8 cellular contexts compared by ENCODE assay signal in the genomic region with DNA sequence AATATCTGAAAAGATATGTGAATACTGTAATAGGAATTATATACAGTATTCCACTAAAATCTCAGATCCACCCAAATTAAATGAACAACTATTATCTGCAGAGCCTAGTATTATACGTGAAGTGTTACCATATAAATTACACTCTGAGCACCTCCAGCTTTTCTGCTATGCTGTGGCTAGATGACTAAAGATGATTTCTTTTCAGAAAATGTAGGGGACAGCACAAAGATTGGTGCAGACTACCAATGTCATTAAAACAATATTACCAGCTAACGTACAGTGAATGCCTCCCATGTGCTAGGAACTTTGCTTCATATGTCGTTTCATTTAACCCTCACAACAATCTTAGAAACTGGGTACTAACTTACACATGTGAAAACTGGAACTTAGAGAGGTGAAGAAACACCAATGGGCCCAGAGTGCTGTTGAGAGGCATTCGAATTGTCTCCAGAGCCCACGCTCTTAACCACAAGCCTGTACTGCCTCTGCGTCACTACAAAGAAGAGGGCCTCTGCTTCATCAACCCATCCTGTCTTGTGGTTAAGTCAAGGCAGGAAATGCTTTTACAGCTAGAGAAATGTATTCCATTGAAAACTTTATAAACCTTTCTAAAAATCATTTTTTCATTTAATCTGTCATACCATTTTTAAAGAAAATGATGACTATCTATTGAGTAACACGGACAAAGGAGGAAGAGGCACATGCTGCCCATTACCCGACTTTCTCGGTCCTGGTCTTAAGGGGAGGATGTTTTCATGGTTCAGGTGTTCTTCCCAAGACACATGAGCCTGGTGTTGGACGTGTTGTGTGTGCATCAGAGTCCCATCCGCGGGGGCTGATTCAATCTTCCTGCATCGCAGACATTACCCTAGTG. TPM values are rescaled to one million over a fixed set of nuclear protein-coding genes. Genes with fewer than 3 reads are reported as not detected.
A peak's percentile ranks its signal among the peaks of the same experiment; 100 is the strongest.
DNase-seq lines count a peak whose midpoint lies in the region; ATAC-seq, FAIRE-seq and TF ChIP-seq lines count a peak whose summit lies in the region.

No MANE protein-coding gene starts in this region.

- H3K9ac ChIP-seq in H9 (ENCODE audit: extremely low read depth, insufficient read length, low read length): no peak overlapping the region

- H3T11ph ChIP-seq in H9 (ENCODE audit: low read length): no peak overlapping the region

- no peaks in the 10 kb centered on the region for H3K27me3 Mint-ChIP-seq in H9 (ENCODE audit: low read depth)

- no peaks in the 10 kb centered on the region for H3K9me3 Mint-ChIP-seq in H9

- no peak overlapping the region for H2AK5ac ChIP-seq in H9 (ENCODE audit: insufficient read length, low read length)

- H3K4me2 ChIP-seq in H9 (ENCODE audit: insufficient read depth, insufficient read length, low read length): no peak overlapping the region

- no peak overlapping the region for H2BK120ac ChIP-seq in H9 (ENCODE audit: low read depth, low read length, poor library complexity, severe bottlenecking)

- no peak overlapping the region for H2BK20ac ChIP-seq in H9 (ENCODE audit: low read depth, low read length, poor library complexity, severe bottlenecking)

- no peaks in the 10 kb centered on the region for H3K36me3 ChIP-seq in pancreas

- H4K5ac ChIP-seq in H9 (ENCODE audit: insufficient read length, low read depth, low read length): no peak overlapping the region

- H3K27me3 ChIP-seq in H9 (ENCODE audit: insufficient read depth, low read length): no peaks in the 10 kb centered on the region
- H3K27me3 ChIP-seq in pancreas: no peaks in the 10 kb centered on the region

- H2AFZ ChIP-seq in H9 (ENCODE audit: low read length): no peak overlapping the region

- H3K18ac ChIP-seq in H9 (ENCODE audit: insufficient read length, low read depth, low read length): no peak overlapping the region

- ATAC-seq in pancreas: peak in 3 of 4 donors; percentile 38 to 81 (median 80)

- H3K14ac ChIP-seq in H9 (ENCODE audit: insufficient read depth, low read length): no peak overlapping the region

- no peaks in the 10 kb centered on the region for H3K79me1 ChIP-seq in H9 (ENCODE audit: insufficient read depth, low read depth, low read length, poor library complexity, severe bottlenecking)

- intact Hi-C loops in pancreas (cut with DNase I): no loop called here

- no peak for FAIRE-seq in pancreas (lab: Jason Lieb, UNC)

- H3K36me3 Mint-ChIP-seq in H9 (ENCODE audit: insufficient read depth in 1 of 3, low read depth in 3 of 3): no peaks in the 10 kb centered on the region

- peak overlapping the region in 2 of 3 experiments; percentile 36 to 72; a peak in 1 of 7 replicates for H3K27ac Mint-ChIP-seq in H9

- no peak overlapping the region for H3K4ac ChIP-seq in H9 (ENCODE audit: low read depth, low read length)

- H3K9me3 ChIP-seq in H9 (ENCODE audit: control insufficient read depth, low read depth, low read length) (no peaks in the 10 kb centered on the region), pancreas (no peaks in the 10 kb centered on the region)

- peak; percentile 80 for DNase-seq in GM12864 (ENCODE audit: low read depth)
- DNase-seq in H9: no peak
- DNase-seq in NOMO-1 (lab: John Stamatoyannopoulos, UW; ENCODE audit: unreplicated experiment in 2 of 2): peak; percentile 78 to 92
- DNase-seq in activated T-helper 1 cell treated with anti-CD3 and anti-CD28 coated beads, Interleukin-2, amount 50 U/mL, for 16 hours (ENCODE audit: low read depth in 1 of 2, low spot score in 1 of 2): peak; percentile 18 to 44
- no peak for DNase-seq in pancreas
- DNase-seq in EL: no peak
- DNase-seq in DMS53 (lab: John Stamatoyannopoulos, UW): no peak
- DNase-seq in iPS-NIHi11 (ENCODE audit: low spot score): no peak

- no peak overlapping the region for H2BK12ac ChIP-seq in H9 (ENCODE audit: insufficient read length, low read depth, low read length)

- H3K56ac ChIP-seq in H9 (ENCODE audit: insufficient read length, low read depth, low read length): no peak overlapping the region

- H3K4me3 ChIP-seq in GM12864 (ENCODE audit: low read depth, low read length) (peak overlapping the region; percentile 65), pancreas (peak overlapping the region in 1 of 4 donors; percentile 4)

- no peak overlapping the region for H3K4me3 Mint-ChIP-seq in H9

- no peak overlapping the region for H4K91ac ChIP-seq in H9 (ENCODE audit: insufficient read length, low read depth, low read length)

- no peak overlapping the region for H2BK15ac ChIP-seq in H9 (ENCODE audit: low read depth, low read length)

- H3K79me2 ChIP-seq in H9 (ENCODE audit: insufficient read depth, low read length): no peaks in the 10 kb centered on the region

- no peaks in the 10 kb centered on the region for H3K4me1 Mint-ChIP-seq in H9

- no peak overlapping the region for H3K23ac ChIP-seq in H9 (ENCODE audit: insufficient read length, low read depth, low read length)

- WGBS in H9 (ENCODE audit: extremely low coverage, insufficient read length, low lambda C conversion rate): no CpG with 5 or more reads among the region's 13 CpGs
- WGBS in pancreas, 2 donors: 80% methylated on average over 13 of the region's 13 CpGs

- H3K23me2 ChIP-seq in H9 (ENCODE audit: insufficient read length, low read depth, low read length, poor library complexity, severe bottlenecking): no peaks in the 10 kb centered on the region

- no peaks in the 10 kb centered on the region for H3K4me1 ChIP-seq in H9 (ENCODE audit: insufficient read depth, low read length)
- no peaks in the 10 kb centered on the region for H3K4me1 ChIP-seq in pancreas

- H3K27ac ChIP-seq in H9 (ENCODE audit: insufficient read length, low read depth, low read length) (no peak overlapping the region), pancreas (peak overlapping the region in 2 of 4 donors; percentile 28 to 29)

- no peak for TF ChIP-seq CTCF in GM12864 (IDR thresholded peaks at IDR 0.05; ENCODE audit: low read depth, low read length, missing control alignments)
- TF ChIP-seq CTCF in H9 (conservative IDR thresholded peaks at IDR 0.05): no peak
- no peak for TF ChIP-seq CTCF in pancreas (IDR thresholded peaks at IDR 0.05)

- H4K8ac ChIP-seq in H9 (replicated peaks; ENCODE audit: insufficient read length, low read depth, low read length): no peak overlapping the region

- no peaks in the 10 kb centered on the region for H4K20me1 ChIP-seq in H9 (ENCODE audit: control insufficient read depth, insufficient read depth, insufficient read length)

- no peak overlapping the region for H2BK5ac ChIP-seq in H9 (ENCODE audit: insufficient read length, low read length)

RNA-seq across cellular contexts. Expression of a gene that starts 1.3 kb away (rescaled TPM):
- total RNA-seq in H9 (2021): not detected in 2 replicates
- total RNA-seq in pancreas: 1 to 10 TPM in 2 of 6 donors, under 1 TPM in 4; 0.14 to 1.7 (median 0.36) TPM
- under 1 TPM; 0.19 to 0.23 TPM for polyA plus RNA-seq in pancreas

RNA-seq across cellular contexts. Expression of a gene that starts 13.2 kb away (rescaled TPM):
- total RNA-seq in H9 (2021) (9.1 and 12.4 TPM in 2 replicates), pancreas (10 to 100 TPM in 3 of 6 donors, 1 to 10 TPM in 3; 8.1 to 17.6 (median 11.8) TPM)
- 1 to 10 TPM; 5.3 to 9.9 TPM for polyA plus RNA-seq in pancreas

Comparison
In these comparisons a context has a peak if more than half of its experiments do, and no peak if none do; other contexts are left out.
1. DNase-seq: peak in GM12864 (single experiment), NOMO-1 (2 of 2) and activated T-helper 1 cell treated with anti-CD3 and anti-CD28 coated beads, Interleukin-2, amount 50 U/mL, for 16 hours (2 of 2); none in H9 (single experiment), pancreas (0 of 6), EL (single experiment), DMS53 (single experiment) and iPS-NIHi11 (single experiment).